ENCODE assay signal across 8 cellular contexts in genomic region chr6:53484409-53485280, GRCh38.
A peak's percentile ranks its signal among the peaks of the same experiment; 100 is the strongest.
DNase-seq lines count a peak whose midpoint lies in the region; ATAC-seq and TF ChIP-seq lines count a peak whose summit lies in the region.

No MANE protein-coding gene starts in this region.

- H3K9me3 Mint-ChIP-seq in activated CD8-positive, alpha-beta memory T cell treated with anti-CD3 and anti-CD28 coated beads, Interleukin-2, amount 10 ng/mL, durations not matched to agents 7 days and 5 days (ENCODE audit: low read depth), result no peaks in the 10 kb centered on the region

- H2AFZ ChIP-seq in neural cell (ENCODE audit: low read depth, low read length), result no peak overlapping the region

- peak; percentile 45 for DNase-seq in CMK (ENCODE audit: low read depth)
- DNase-seq in HS-5 (ENCODE audit: low read depth), result peak; percentile 47
- peak; percentile 65 for DNase-seq in NOMO-1 treated with DMSO at 0.1 percent for 48 hours (lab: John Stamatoyannopoulos, UW; ENCODE audit: unreplicated experiment)
- peak; percentile 82 for DNase-seq in activated CD8-positive, alpha-beta memory T cell treated with anti-CD3 and anti-CD28 coated beads, Interleukin-2, amount 10 ng/mL, durations not matched to agents 7 days and 5 days
- DNase-seq in esophagus muscularis mucosa (ENCODE audit: extremely low spot score), result no peak
- DNase-seq in substantia nigra (lab: John Stamatoyannopoulos, UW), result peak in 33 of 49 donors; percentile 5 to 84 (median 50)

- H3K9ac ChIP-seq in neural cell (ENCODE audit: low read length), result no peak overlapping the region

- no peak overlapping the region for H3K4me3 Mint-ChIP-seq in activated CD8-positive, alpha-beta memory T cell treated with anti-CD3 and anti-CD28 coated beads, Interleukin-2, amount 10 ng/mL, durations not matched to agents 7 days and 5 days

- peak overlapping the region in 2 of 4 donors; percentile 0 to 58 for H3K27ac ChIP-seq in esophagus muscularis mucosa (replicated peaks in 1 of 4)
- no peak overlapping the region for H3K27ac ChIP-seq in neural cell (ENCODE audit: low read length)
- peak overlapping the region; percentile 75 for H3K27ac ChIP-seq in substantia nigra (ENCODE audit: low read depth, low read length, poor library complexity, severe bottlenecking)

- peak; percentile 42 for ATAC-seq in activated CD8-positive, alpha-beta memory T cell treated with anti-CD3 and anti-CD28 coated beads, Interleukin-2, amount 10 ng/mL, durations not matched to agents 7 days and 5 days
- no peak for ATAC-seq in HG03460 (IDR thresholded peaks at IDR 0.05; ENCODE audit: unreplicated experiment)

- H3K4me1 Mint-ChIP-seq in activated CD8-positive, alpha-beta memory T cell treated with anti-CD3 and anti-CD28 coated beads, Interleukin-2, amount 10 ng/mL, durations not matched to agents 7 days and 5 days, result peaks cover 35% of the 10 kb centered on the region

- H3K4me1 ChIP-seq in esophagus muscularis mucosa, result peaks cover 6 to 19% (median 17%) of the 10 kb centered on the region in 4 donors

- 31% methylated on average over 10 of the region's 10 CpGs for WGBS in esophagus muscularis mucosa

- no peak for TF ChIP-seq POLR2A in esophagus muscularis mucosa (IDR thresholded peaks at IDR 0.05; ENCODE audit: low read depth)

- no peaks in the 10 kb centered on the region for H3K36me3 Mint-ChIP-seq in activated CD8-positive, alpha-beta memory T cell treated with anti-CD3 and anti-CD28 coated beads, Interleukin-2, amount 10 ng/mL, durations not matched to agents 7 days and 5 days

- H3K36me3 ChIP-seq in esophagus muscularis mucosa (no peaks in the 10 kb centered on the region), neural cell (ENCODE audit: insufficient read depth, low read length) (no peaks in the 10 kb centered on the region)

- intact Hi-C loops in esophagus muscularis mucosa (cut with DNase I), result loop anchor here (1.0 to 10.0 kb wide), 3 partner anchors 120 to 377 kb away; no protein-coding TSS in a partner anchor

- TF ChIP-seq CTCF in esophagus muscularis mucosa (IDR thresholded peaks at IDR 0.05) (peak in 2 of 3 experiments; percentile 97 to 98), neural cell (IDR thresholded peaks at IDR 0.05; ENCODE audit: poor library complexity, severe bottlenecking) (peak; percentile 96)

- peaks cover 29% of the 10 kb centered on the region for H3K27me3 Mint-ChIP-seq in activated CD8-positive, alpha-beta memory T cell treated with anti-CD3 and anti-CD28 coated beads, Interleukin-2, amount 10 ng/mL, durations not matched to agents 7 days and 5 days

- H3K27me3 ChIP-seq in esophagus muscularis mucosa, result no peaks in the 10 kb centered on the region
- no peaks in the 10 kb centered on the region for H3K27me3 ChIP-seq in neural cell (ENCODE audit: insufficient read depth, low read depth, low read length)

- H3F3A ChIP-seq in neural cell (ENCODE audit: insufficient read depth, low read length, poor library complexity, severe bottlenecking), result no peaks in the 10 kb centered on the region

- H3K79me2 ChIP-seq in neural cell (replicated peaks; ENCODE audit: insufficient read depth, low read length), result no peaks in the 10 kb centered on the region

- H3K4me3 ChIP-seq in esophagus muscularis mucosa, result no peak overlapping the region
- no peak overlapping the region for H3K4me3 ChIP-seq in neural cell (ENCODE audit: low read length)

- no peak overlapping the region for H3K27ac Mint-ChIP-seq in activated CD8-positive, alpha-beta memory T cell treated with anti-CD3 and anti-CD28 coated beads, Interleukin-2, amount 10 ng/mL, durations not matched to agents 7 days and 5 days

- H4K20me1 ChIP-seq in neural cell (ENCODE audit: insufficient read depth), result no peaks in the 10 kb centered on the region

- peak; percentile 97 for TF ChIP-seq RAD21 in neural cell (conservative IDR thresholded peaks at IDR 0.05)

- H3K9me2 ChIP-seq in neural cell (ENCODE audit: insufficient read depth, low read length), result no peaks in the 10 kb centered on the region

- no peak overlapping the region for H3K4me2 ChIP-seq in neural cell (ENCODE audit: low read length)

- TF ChIP-seq EP300 in esophagus muscularis mucosa (IDR thresholded peaks at IDR 0.05) (no peak), neural cell (conservative IDR thresholded peaks at IDR 0.05; ENCODE audit: poor library complexity, severe bottlenecking) (no peak)

- no peaks in the 10 kb centered on the region for H3K9me3 ChIP-seq in esophagus muscularis mucosa
- no peaks in the 10 kb centered on the region for H3K9me3 ChIP-seq in neural cell (ENCODE audit: low read length)

- CTCF ChIA-PET in activated CD8-positive, alpha-beta memory T cell treated with anti-CD3 and anti-CD28 coated beads, Interleukin-2, amount 10 ng/mL, durations not matched to agents 7 days and 5 days (lab: Charles Lee), result interaction anchor here (0.7 to 4.3 kb wide), 30 partner anchors 8 to 1077 kb away, joined by 3 to 96 read pairs (median 4); no protein-coding TSS in a partner anchor

TF ChIP-seq in neural cell, 6 proteins besides CTCF, POLR2A, EP300 and RAD21:
- TF ChIP-seq SMC3 (conservative IDR thresholded peaks at IDR 0.05; ENCODE audit: poor library complexity) (peak; percentile 95), EZH2 (IDR thresholded peaks at IDR 0.05; ENCODE audit: borderline replicate concordance, insufficient read depth, low read length, poor library complexity, severe bottlenecking) (no peak)
TF ChIP-seq in neural cell: peak in this region for 1.
